9 cellular contexts compared by ENCODE assay signal in genomic region chr5:150413176-150413901, GRCh38. TPM values are rescaled to one million over a fixed set of nuclear protein-coding genes. Genes with fewer than 3 reads are reported as not detected.
DNase-seq lines count a peak whose midpoint lies in the region; ATAC-seq, FAIRE-seq and TF ChIP-seq lines count a peak whose summit lies in the region.
"Had no signal": no experiment of that assay in that cellular context is flagged by ENCODE, and none has a peak within 500 bp of the region (broad histone marks: within the 10 kb centered on the region; RNA-seq: fewer than 3 reads in every experiment).

No MANE protein-coding gene starts in this region.

- FAIRE-seq in H1 (lab: Jason Lieb, UNC), result no peak

- H3K4me2 ChIP-seq in IMR-90 (ENCODE audit: low read depth, low read length) (no peak overlapping the region), H1 (ENCODE audit: insufficient read depth in 1 of 2, low read depth in 2 of 2, low read length in 2 of 2) (peak overlapping the region; percentile 65 to 75)

- H2AK9ac ChIP-seq in IMR-90 (replicated peaks; ENCODE audit: low read depth, low read length, poor library complexity), result no peak overlapping the region

- H3K4me1 ChIP-seq in IMR-90 (ENCODE audit: control insufficient read depth, insufficient read depth, low read length), result no peaks in the 10 kb centered on the region
- peaks cover 8 to 24% (median 13%) of the 10 kb centered on the region in 4 experiments for H3K4me1 ChIP-seq in H1 (replicated peaks in 1 of 4; ENCODE audit: control insufficient read depth in 3 of 4, insufficient read depth in 4 of 4, low read length in 3 of 4)
- peaks cover 4% of the 10 kb centered on the region for H3K4me1 ChIP-seq in ovary (ENCODE audit: insufficient read depth)

- no TSS peak for BruUV-seq in IMR-90 (replicated peaks; lab: Mats Ljungman, UMichigan)

- H2BK120ac ChIP-seq in IMR-90 (ENCODE audit: low read depth, low read length), result 0 out of 2 replicates have a peak overlapping the region, but pooled peaks have one; percentile 14
- no peak overlapping the region for H2BK120ac ChIP-seq in H1 (replicated peaks; ENCODE audit: low read depth, low read length)

- H3K14ac ChIP-seq in IMR-90 (replicated peaks; ENCODE audit: low read depth, low read length) (no peak overlapping the region; the same call in 1 of the 2 replicates), H1 (ENCODE audit: insufficient read length) (no peak overlapping the region)

- no peak overlapping the region for H3K9ac ChIP-seq in IMR-90 (ENCODE audit: low read depth, low read length)
- H3K9ac ChIP-seq in H1 (replicated peaks in 1 of 4; ENCODE audit: extremely low read depth in 1 of 4, low read depth in 3 of 4, low read length in 3 of 4), result peak overlapping the region in 1 of 4 experiments; percentile 38; a peak in 2 of 7 replicates

- H3K23ac ChIP-seq in IMR-90 (ENCODE audit: low read depth, low read length) (no peak overlapping the region), H1 (ENCODE audit: insufficient read length) (no peak overlapping the region)

- H2BK5ac ChIP-seq in IMR-90 (ENCODE audit: low read depth, low read length, poor library complexity, severe bottlenecking) (no peak overlapping the region), H1 (ENCODE audit: low read depth, low read length) (no peak overlapping the region)

- peak overlapping the region; percentile 98 for H3K27ac Mint-ChIP-seq in CD4-positive, alpha-beta T cell

- WGBS in IMR-90 (ENCODE audit: extremely low coverage in 2 of 2, insufficient read length in 1 of 2), 2 experiments, result 100% methylated on average over 1 of the region's 12 CpGs; no CpG with 5 or more reads in 1 of the 2 experiments
- 81% methylated on average over 12 of the region's 12 CpGs; no CpG with 5 or more reads in 1 of the 2 experiments for WGBS in H1 (ENCODE audit: extremely low coverage in 1 of 2, insufficient coverage in 1 of 2, insufficient read length in 1 of 2, insufficient replicate concordance in 2 of 2, low coverage in 1 of 2, low lambda C conversion rate in 2 of 2, missing lambda C conversion rate in 1 of 2), 2 experiments
- 50 to 57% (median 56%) methylated on average over 12 of the region's 12 CpGs for WGBS in ovary, 3 donors

- H3K18ac ChIP-seq in IMR-90 (ENCODE audit: low read depth, low read length) (no peak overlapping the region), H1 (ENCODE audit: extremely low read depth, low read length) (peak overlapping the region; percentile 56)

- no peak overlapping the region for H4K5ac ChIP-seq in IMR-90 (ENCODE audit: low read depth, low read length)
- no peak overlapping the region for H4K5ac ChIP-seq in H1 (ENCODE audit: insufficient read length, low read depth, low read length)

- no peaks in the 10 kb centered on the region for H3K79me1 ChIP-seq in IMR-90 (ENCODE audit: low read depth in 1 of 2, low read length in 2 of 2)
- H3K79me1 ChIP-seq in H1 (ENCODE audit: low read depth, low read length), result no peaks in the 10 kb centered on the region; the same call in 1 of the 2 replicates

- no peak for TF ChIP-seq CTCF in CD4-positive, alpha-beta T cell (IDR thresholded peaks at IDR 0.05)
- TF ChIP-seq CTCF in IMR-90 (conservative IDR thresholded peaks at IDR 0.05; ENCODE audit: low read depth, low read length) (no peak), H1 (IDR thresholded peaks at IDR 0.05; ENCODE audit: control extremely low read depth in 1 of 3, insufficient read depth in 1 of 3, low read depth in 1 of 3, low read length in 3 of 3) (no peak), ovary (IDR thresholded peaks at IDR 0.05) (no peak), omental fat pad (IDR thresholded peaks at IDR 0.05) (no peak)

- H3K4me3 ChIP-seq in IMR-90 (ENCODE audit: insufficient read depth, low read depth, low read length) (no peak overlapping the region), H1 (ENCODE audit: extremely low read depth in 1 of 4, insufficient read depth in 2 of 4, low read depth in 3 of 4, low read length in 4 of 4) (peak overlapping the region in 3 of 4 experiments; percentile 29 to 56 (median 52); a peak in 5 of 8 replicates), ovary (peak overlapping the region; percentile 33)

- H3K27me3 Mint-ChIP-seq in CD4-positive, alpha-beta T cell, result no peaks in the 10 kb centered on the region

- in situ Hi-C loops in IMR-90 (cut with MboI; ENCODE audit: low sequenced_read_pairs) (no loop called here), ACHN (cut with HindIII; ENCODE audit: low pct_ligation_motif_present, low pct_unique_long_range_greater_than_20kb, low sequenced_read_pairs) (no loop called here)

- H2AFZ ChIP-seq in IMR-90 (replicated peaks; ENCODE audit: low read length, poor library complexity) (peak overlapping the region; percentile 43), H1 (ENCODE audit: low read length) (peak overlapping the region; percentile 100)

- H3K56ac ChIP-seq in IMR-90 (ENCODE audit: extremely low read depth, insufficient read depth, low read length) (no peak overlapping the region), H1 (replicated peaks; ENCODE audit: insufficient read length, low read depth, low read length) (no peak overlapping the region)

- H3K36me3 ChIP-seq in IMR-90 (ENCODE audit: control insufficient read depth, insufficient read depth, low read length) (no peaks in the 10 kb centered on the region), H1 (ENCODE audit: control insufficient read depth in 2 of 4, insufficient read depth in 4 of 4, low read length in 3 of 4) (no peaks in the 10 kb centered on the region), ovary (no peaks in the 10 kb centered on the region)

- intact Hi-C loops in CD4-positive, alpha-beta T cell (cut with DNase I, micrococcal nuclease), result loop anchor here (1.0 to 2.0 kb wide), 2 partner anchors 34 to 1357 kb away; partner anchors contain the start of gene G3BP1 (in 1 of the 2)
- intact Hi-C loops in IMR-90 (cut with micrococcal nuclease) (no loop called here), ovary (cut with DNase I) (no loop called here)

- dilution Hi-C loops in IMR-90 (cut with HindIII; ENCODE audit: low sequenced_read_pairs, unreplicated experiment), result no loop called here

- no peaks in the 10 kb centered on the region for H3K9me3 ChIP-seq in CD4-positive, alpha-beta T cell (ENCODE audit: control insufficient read depth, low read length)
- H3K9me3 ChIP-seq in IMR-90 (ENCODE audit: control insufficient read depth, insufficient read depth, low read length), result no peaks in the 10 kb centered on the region
- no peaks in the 10 kb centered on the region for H3K9me3 ChIP-seq in H1 (ENCODE audit: insufficient read depth in 2 of 2, low read depth in 1 of 2, low read length in 1 of 2)
- no peaks in the 10 kb centered on the region for H3K9me3 ChIP-seq in ovary

- peak overlapping the region; percentile 99 for H3K4me3 Mint-ChIP-seq in CD4-positive, alpha-beta T cell

- no peaks in the 10 kb centered on the region for H4K20me1 ChIP-seq in IMR-90 (ENCODE audit: insufficient read depth, low read length)
- H4K20me1 ChIP-seq in H1 (replicated peaks in 1 of 2; ENCODE audit: control insufficient read depth in 1 of 2, insufficient read depth in 2 of 2, low read length in 2 of 2), result no peaks in the 10 kb centered on the region

- H3K27ac ChIP-seq in CD4-positive, alpha-beta T cell (ENCODE audit: low read depth, low read length), result peak overlapping the region; percentile 94
- H3K27ac ChIP-seq in IMR-90 (ENCODE audit: insufficient read depth, low read length), result no peak overlapping the region
- H3K27ac ChIP-seq in H1 (ENCODE audit: low read depth, low read length), result no peak overlapping the region
- H3K27ac ChIP-seq in ovary, result peak overlapping the region; percentile 37 to 84
- H3K27ac ChIP-seq: RWPE1 had no signal

- CTCF ChIA-PET in CD4-positive, alpha-beta T cell (lab: Charles Lee), result interaction anchor here (1.8 to 4.3 kb wide), 3 partner anchors 15 to 37 kb away, joined by 9 to 27 read pairs (median 19); no protein-coding TSS in a partner anchor
- CTCF ChIA-PET in IMR-90 (lab: Yijun Ruan, JAX) (no interaction called here), H1 (lab: Charles Lee; ENCODE audit: partially characterized antibody) (interaction anchor here (0.7 to 4.4 kb wide), 6 partner anchors 13 to 29 kb away, joined by 3 to 43 read pairs (median 4); no protein-coding TSS in a partner anchor)

- no peak overlapping the region for H2BK12ac ChIP-seq in H1 (ENCODE audit: low read depth, low read length)

- no peak for DNase-seq in CD4-positive, alpha-beta T cell
- DNase-seq in IMR-90 (no peak), H1 (ENCODE audit: low read depth in 1 of 2, low spot score in 2 of 2) (no peak), ovary (no peak), DMS153 treated with DMSO at 0.1 percent for 48 hours (lab: John Stamatoyannopoulos, UW; ENCODE audit: unreplicated experiment) (no peak), ACHN (no peak), omental fat pad (ENCODE audit: low spot score) (no peak), hepatic stellate cell (ENCODE audit: low spot score) (no peak)

- H2BK20ac ChIP-seq in IMR-90 (ENCODE audit: low read depth, low read length) (no peak overlapping the region), H1 (ENCODE audit: low read length) (no peak overlapping the region)

- H3K27me3 ChIP-seq in CD4-positive, alpha-beta T cell (ENCODE audit: control insufficient read depth, insufficient read depth, low read length), result no peaks in the 10 kb centered on the region
- H3K27me3 ChIP-seq in IMR-90 (ENCODE audit: control insufficient read depth, insufficient read depth, low read length), result 0 out of 2 replicates have a peak, but pooled peaks cover 1% of the 10 kb centered on the region
- no peaks in the 10 kb centered on the region for H3K27me3 ChIP-seq in H1 (replicated peaks in 1 of 4; ENCODE audit: control insufficient read depth in 3 of 4, extremely low read depth in 1 of 4, insufficient read depth in 3 of 4, low read length in 3 of 4)
- no peaks in the 10 kb centered on the region for H3K27me3 ChIP-seq in ovary

- peak; percentile 45 for ATAC-seq in CD4-positive, alpha-beta T cell (ENCODE audit: poor library complexity)
- ATAC-seq in IMR-90 (ENCODE audit: low read depth), result no peak
- no peak for ATAC-seq in omental fat pad (ENCODE audit: low FRiP score)

- TF ChIP-seq RAD21 in IMR-90 (IDR thresholded peaks at IDR 0.05; ENCODE audit: low read length) (no peak), H1 (IDR thresholded peaks at IDR 0.05 in 1 of 2, conservative IDR thresholded peaks at IDR 0.05 in 1 of 2; ENCODE audit: low read depth in 2 of 2, low read length in 2 of 2) (no peak)

- H3K79me2 ChIP-seq in H1 (ENCODE audit: control insufficient read depth in 1 of 2, insufficient read depth in 2 of 2, low read length in 2 of 2), result no peaks in the 10 kb centered on the region

- H3K4me1 Mint-ChIP-seq in CD4-positive, alpha-beta T cell (ENCODE audit: low read depth), result peaks cover 40% of the 10 kb centered on the region

- H4K91ac ChIP-seq in IMR-90 (ENCODE audit: insufficient read depth, low read depth, low read length) (no peak overlapping the region), H1 (replicated peaks; ENCODE audit: insufficient read length, low read length) (no peak overlapping the region)

- H3K9me3 Mint-ChIP-seq in CD4-positive, alpha-beta T cell, result no peaks in the 10 kb centered on the region

- H4K8ac ChIP-seq in IMR-90 (ENCODE audit: low read depth in 2 of 2, low read length in 2 of 2) (no peak overlapping the region), H1 (ENCODE audit: extremely low read depth, insufficient read depth, low read length) (no peak overlapping the region)

- POLR2A ChIA-PET in CD4-positive, alpha-beta T cell (lab: Charles Lee), result interaction anchor here (0.7 to 5.5 kb wide), 21 partner anchors 12 to 1358 kb away, joined by 3 to 72 read pairs (median 6); partner anchors contain the start of genes DCTN4, G3BP1, GM2A and HMGXB3
- POLR2A ChIA-PET in IMR-90 (lab: Charles Lee; ENCODE audit: unreplicated experiment) (no interaction called here), H1 (lab: Charles Lee; ENCODE audit: partially characterized antibody) (interaction anchor here (0.7 to 4.8 kb wide), 16 partner anchors 8 to 36 kb away, joined by 3 to 30 read pairs (median 4); partner anchors contain the start of gene RPS14)

- H2AK5ac ChIP-seq in IMR-90 (ENCODE audit: low read depth, low read length) (no peak overlapping the region), H1 (ENCODE audit: low read depth, low read length) (no peak overlapping the region)

- TF ChIP-seq EP300 in H1 (IDR thresholded peaks at IDR 0.05; ENCODE audit: borderline replicate concordance in 1 of 2, low read depth in 2 of 2, low read length in 2 of 2) (no peak), ovary (IDR thresholded peaks at IDR 0.05) (no peak)

- H3K23me2 ChIP-seq in H1 (ENCODE audit: low read depth, low read length), result peaks cover 3% of the 10 kb centered on the region

- TF ChIP-seq POLR2A in IMR-90 (IDR thresholded peaks at IDR 0.05; ENCODE audit: low read depth, low read length), result no peak
- no peak for TF ChIP-seq POLR2A in H1 (IDR thresholded peaks at IDR 0.05; ENCODE audit: control extremely low read depth in 1 of 2, low read depth in 2 of 2, low read length in 2 of 2)
- TF ChIP-seq POLR2A in ovary (IDR thresholded peaks at IDR 0.05), result no peak

- H2BK15ac ChIP-seq in IMR-90 (ENCODE audit: low read depth, low read length), result no peak overlapping the region
- H2BK15ac ChIP-seq in H1 (ENCODE audit: low read length), result 0 out of 2 replicates have a peak overlapping the region, but pooled peaks have one; percentile 8

- peaks cover 17% of the 10 kb centered on the region for H3K36me3 Mint-ChIP-seq in CD4-positive, alpha-beta T cell (ENCODE audit: low read depth)

- H3K9me1 ChIP-seq in IMR-90 (ENCODE audit: insufficient read depth, low read length), result peaks cover 3% of the 10 kb centered on the region; the same call in 1 of the 2 replicates

- H3K4ac ChIP-seq in IMR-90 (ENCODE audit: low read depth, low read length) (no peak overlapping the region), H1 (replicated peaks; ENCODE audit: insufficient read length, low read depth, low read length) (no peak overlapping the region)

RNA-seq across cellular contexts. Expression of gene CD74, which starts 0.6 kb away (rescaled TPM):
- total RNA-seq in CD4-positive, alpha-beta T cell, result 100 to 1,000 TPM; 299 to 303 TPM
- 0.18 and 0.28 TPM in 2 replicates for total RNA-seq in IMR-90 (2012; rRNA removed)
- polyA plus RNA-seq in IMR-90 (2012; rRNA removed), result 1.1 and 1.5 TPM in 2 replicates
- polyA plus RNA-seq in IMR-90 (2012; cell fraction: cytosol; rRNA removed), result 1.4 and 3.4 TPM in 2 replicates
- polyA plus RNA-seq in IMR-90 (2012; cell fraction: nucleus; rRNA removed; ENCODE audit: low replicate concordance), result 0.60 and 0.64 TPM in 2 replicates
- total RNA-seq in H1 (2021; fragmentation: NEBNext Ultra II Directional; extraction: Animal tissue kit (Norgen Biotek cat#: 25700)), result 45.9 and 48.6 TPM in 2 replicates
- 61.0 and 61.8 TPM in 2 replicates for polyA plus RNA-seq in H1 (2011; rRNA removed)
- 32.2 TPM for polyA plus RNA-seq in H1 (2011; cell fraction: cytosol; rRNA removed)
- 47.9 TPM for polyA plus RNA-seq in H1 (2011; cell fraction: nucleus; rRNA removed)
- polyA plus RNA-seq in H1 (2012, experiment 1 of 2), result 52.7 to 98.5 TPM (median 93.0 TPM) in 4 replicates
- polyA plus RNA-seq in H1 (2012, experiment 2 of 2), result 84.1 TPM
- 152 TPM for polyA plus RNA-seq in H1 (2013, experiment 1 of 2)
- polyA plus RNA-seq in H1 (2013, experiment 2 of 2), result 192 TPM
- polyA minus RNA-seq in H1 (2011; rRNA and poly(A)+ RNA removed), result 25.9 and 26.9 TPM in 2 replicates
- 37.9 TPM for polyA minus RNA-seq in H1 (2011; cell fraction: cytosol; rRNA and poly(A)+ RNA removed)
- 26.2 TPM for polyA minus RNA-seq in H1 (2011; cell fraction: nucleus; rRNA and poly(A)+ RNA removed)
- 100 to 1,000 TPM in 6 of 7 donors, 10 to 100 TPM in 1; 96.9 to 750 (median 384) TPM for total RNA-seq in ovary
- 1,000 to 10,000 TPM in 1 of 2 donors, 100 to 1,000 TPM in 1; 280 to 1,292 TPM for polyA plus RNA-seq in ovary
- total RNA-seq in omental fat pad, result 100 to 1,000 TPM; 188 to 705 (median 639) TPM

RNA-seq across cellular contexts. Expression of gene RPS14, which starts 36.2 kb away (rescaled TPM):
- total RNA-seq in CD4-positive, alpha-beta T cell, result 1,000 to 10,000 TPM; 5,224 to 5,317 TPM
- total RNA-seq in IMR-90 (2012; rRNA removed) (7,310 and 7,583 TPM in 2 replicates), ovary (1,000 to 10,000 TPM; 2,727 to 9,295 (median 4,211) TPM), omental fat pad (1,000 to 10,000 TPM; 2,241 to 3,327 (median 3,027) TPM)
- polyA plus RNA-seq in IMR-90 (2012; rRNA removed) (6,296 and 6,747 TPM in 2 replicates), H1 (2011; rRNA removed) (5,579 and 6,423 TPM in 2 replicates), ovary (1,000 to 10,000 TPM; 2,234 to 8,183 TPM)
- polyA plus RNA-seq in IMR-90 (2012; cell fraction: cytosol; rRNA removed), result 5,609 and 17,745 TPM in 2 replicates
- 873 and 3,349 TPM in 2 replicates for polyA plus RNA-seq in IMR-90 (2012; cell fraction: nucleus; rRNA removed; ENCODE audit: low replicate concordance)
- 2,548 and 2,599 TPM in 2 replicates for total RNA-seq in H1 (2021; fragmentation: NEBNext Ultra II Directional; extraction: Animal tissue kit (Norgen Biotek cat#: 25700))
- polyA plus RNA-seq in H1 (2011; cell fraction: cytosol; rRNA removed), result 6,153 TPM
- 2,076 TPM for polyA plus RNA-seq in H1 (2011; cell fraction: nucleus; rRNA removed)
- 3,315 to 4,827 TPM (median 4,072 TPM) in 4 replicates for polyA plus RNA-seq in H1 (2012, experiment 1 of 2)
- 7,349 TPM for polyA plus RNA-seq in H1 (2012, experiment 2 of 2)
- 3,849 TPM for polyA plus RNA-seq in H1 (2013, experiment 1 of 2)
- 4,074 TPM for polyA plus RNA-seq in H1 (2013, experiment 2 of 2)
- polyA minus RNA-seq in H1 (2011; rRNA and poly(A)+ RNA removed), result 913 and 940 TPM in 2 replicates
- polyA minus RNA-seq in H1 (2011; cell fraction: cytosol; rRNA and poly(A)+ RNA removed), result 455 TPM
- 375 TPM for polyA minus RNA-seq in H1 (2011; cell fraction: nucleus; rRNA and poly(A)+ RNA removed)

RNA-seq across cellular contexts. Expression of gene TCOF1, which starts 55.8 kb away (rescaled TPM):
- 10 to 100 TPM; 40.4 to 43.2 TPM for total RNA-seq in CD4-positive, alpha-beta T cell
- total RNA-seq in IMR-90 (2012; rRNA removed) (18.3 and 19.7 TPM in 2 replicates), ovary (10 to 100 TPM; 16.9 to 38.3 (median 31.2) TPM), omental fat pad (10 to 100 TPM; 17.5 to 36.5 (median 20.3) TPM)
- polyA plus RNA-seq in IMR-90 (2012; rRNA removed) (18.2 and 18.8 TPM in 2 replicates), H1 (2011; rRNA removed) (35.9 and 51.6 TPM in 2 replicates), ovary (10 to 100 TPM; 16.7 to 25.4 TPM)
- 11.7 and 14.4 TPM in 2 replicates for polyA plus RNA-seq in IMR-90 (2012; cell fraction: cytosol; rRNA removed)
- polyA plus RNA-seq in IMR-90 (2012; cell fraction: nucleus; rRNA removed; ENCODE audit: low replicate concordance), result 43.7 and 51.8 TPM in 2 replicates
- total RNA-seq in H1 (2021; fragmentation: NEBNext Ultra II Directional; extraction: Animal tissue kit (Norgen Biotek cat#: 25700)), result 158 and 170 TPM in 2 replicates
- polyA plus RNA-seq in H1 (2011; cell fraction: cytosol; rRNA removed), result 50.8 TPM
- 129 TPM for polyA plus RNA-seq in H1 (2011; cell fraction: nucleus; rRNA removed)
- polyA plus RNA-seq in H1 (2012, experiment 1 of 2), result 89.6 to 100 TPM (median 96.4 TPM) in 4 replicates
- polyA plus RNA-seq in H1 (2012, experiment 2 of 2), result 50.2 TPM
- 70.0 TPM for polyA plus RNA-seq in H1 (2013, experiment 1 of 2)
- 67.4 TPM for polyA plus RNA-seq in H1 (2013, experiment 2 of 2)
- 34.0 and 43.1 TPM in 2 replicates for polyA minus RNA-seq in H1 (2011; rRNA and poly(A)+ RNA removed)
- polyA minus RNA-seq in H1 (2011; cell fraction: cytosol; rRNA and poly(A)+ RNA removed), result 51.7 TPM
- 74.6 TPM for polyA minus RNA-seq in H1 (2011; cell fraction: nucleus; rRNA and poly(A)+ RNA removed)

Comparison
In these comparisons a context has a peak if more than half of its experiments do, and no peak if none do; other contexts are left out.
1. H3K27ac ChIP-seq: peak in CD4-positive, alpha-beta T cell (single experiment) and ovary (2 of 2); none in IMR-90 (single experiment) and H1 (single experiment).
2. RNA of gene CD74, which starts 0.6 kb away (total RNA-seq): 188 to 705 TPM in omental fat pad, 96.9 to 750 TPM in ovary, 299 to 303 TPM in CD4-positive, alpha-beta T cell and 45.9 to 48.6 TPM in H1; 0.18 to 0.28 TPM in IMR-90; every median in the first group is over 10 times any median in the second.
3. intact Hi-C loops: an anchor here in CD4-positive, alpha-beta T cell (1.0 to 2.0 kb wide); none called in IMR-90 and ovary.